In the genomic region with DNA sequence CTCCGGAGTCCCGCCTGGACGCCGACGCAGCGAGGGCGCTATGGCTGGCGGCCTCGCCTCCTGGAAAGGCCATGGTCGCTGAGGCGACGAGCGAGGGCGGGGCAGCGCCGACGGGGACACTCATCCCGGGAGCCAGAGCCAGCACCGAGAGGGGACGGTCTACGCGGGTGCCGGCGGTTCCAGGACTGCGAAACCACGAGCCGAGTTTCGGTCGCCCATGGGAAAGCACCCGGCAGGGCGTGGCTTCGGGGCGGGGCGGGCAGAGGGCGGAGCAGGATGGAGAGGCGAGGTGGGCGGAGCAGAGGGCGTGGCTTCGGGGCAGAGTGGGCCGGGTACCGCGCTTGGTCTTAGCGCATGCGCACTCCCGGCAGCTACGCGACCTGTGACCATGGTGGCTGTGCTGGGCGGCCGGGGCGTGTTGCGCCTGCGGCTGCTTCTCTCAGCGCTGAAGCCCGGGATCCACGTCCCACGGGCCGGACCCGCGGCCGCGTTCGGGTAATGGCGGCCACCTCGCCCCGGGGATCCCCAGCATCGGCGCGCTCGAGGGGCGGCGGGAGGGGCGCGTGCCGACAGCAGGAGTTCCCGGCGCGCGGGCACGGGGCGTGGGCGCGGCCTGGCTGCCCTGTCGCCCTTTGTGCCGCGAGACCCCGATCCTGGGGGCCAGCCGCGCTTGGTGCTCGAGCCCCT, we compare ENCODE assay signal across 1 cellular context.
TF ChIP-seq lines count a peak whose summit lies in the region.

TSS of gene BPHL (plus strand) at position 359 of the 687 bp plus-strand sequence. CDS start at position 389, 30 bp downstream.

TF ChIP-seq in HepG2, 621 proteins besides CTCF, POLR2A, EP300 and RAD21 (continued from another document):
- TF ChIP-seq, protein P1, sequence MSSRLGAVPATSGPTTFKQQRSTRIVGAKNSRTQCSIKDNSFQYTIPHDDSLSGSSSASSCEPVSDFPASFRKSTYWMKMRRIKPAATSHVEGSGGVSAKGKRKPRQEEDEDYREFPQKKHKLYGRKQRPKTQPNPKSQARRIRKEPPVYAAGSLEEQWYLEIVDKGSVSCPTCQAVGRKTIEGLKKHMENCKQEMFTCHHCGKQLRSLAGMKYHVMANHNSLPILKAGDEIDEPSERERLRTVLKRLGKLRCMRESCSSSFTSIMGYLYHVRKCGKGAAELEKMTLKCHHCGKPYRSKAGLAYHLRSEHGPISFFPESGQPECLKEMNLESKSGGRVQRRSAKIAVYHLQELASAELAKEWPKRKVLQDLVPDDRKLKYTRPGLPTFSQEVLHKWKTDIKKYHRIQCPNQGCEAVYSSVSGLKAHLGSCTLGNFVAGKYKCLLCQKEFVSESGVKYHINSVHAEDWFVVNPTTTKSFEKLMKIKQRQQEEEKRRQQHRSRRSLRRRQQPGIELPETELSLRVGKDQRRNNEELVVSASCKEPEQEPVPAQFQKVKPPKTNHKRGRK (CRISPR knock-in tag; IDR thresholded peaks at IDR 0.05): no peak
- TF ChIP-seq AKAP8 (CRISPR knock-in tag; IDR thresholded peaks at IDR 0.05) (peak; percentile 78), ZBTB20 (CRISPR knock-in tag; IDR thresholded peaks at IDR 0.05; ENCODE audit: borderline replicate concordance, low read depth) (peak; percentile 71)
TF ChIP-seq in HepG2: peak in this region for 394.
